10 cellular contexts compared by ENCODE assay signal in the genomic region with DNA sequence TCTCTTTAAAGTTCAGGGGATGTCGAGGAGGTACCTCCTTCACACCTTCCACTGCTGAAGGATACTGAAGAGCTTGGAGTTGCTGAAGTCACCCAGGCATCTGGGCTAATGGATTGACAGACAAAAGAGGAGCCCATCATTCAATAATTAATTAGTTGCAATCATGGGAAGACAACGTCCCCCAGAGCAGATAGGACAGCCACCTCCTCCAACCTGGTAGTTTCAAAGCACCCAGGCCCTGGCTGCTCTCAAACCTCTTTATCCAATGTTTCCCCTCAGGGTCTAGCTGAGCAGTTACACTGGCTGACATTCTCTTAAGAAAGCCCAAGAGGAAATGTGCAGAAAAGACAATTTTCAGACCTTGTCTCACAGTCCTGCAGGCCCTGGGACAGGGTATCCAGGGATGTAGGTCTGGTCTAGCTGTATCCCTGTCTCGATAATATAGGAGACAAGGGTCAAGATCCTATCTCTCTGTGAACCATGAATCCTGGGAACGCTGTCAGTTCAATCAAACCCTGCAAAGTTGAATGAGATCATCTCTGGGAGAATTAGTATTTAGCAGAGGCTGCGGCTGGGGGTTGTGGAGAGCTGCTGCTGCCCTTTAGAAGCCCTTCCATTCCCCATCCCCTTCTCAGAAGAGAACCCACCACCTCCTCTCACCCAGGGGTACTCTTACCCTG. TPM values are rescaled to one million over a fixed set of nuclear protein-coding genes. Genes with fewer than 3 reads are reported as not detected.
A peak's percentile ranks its signal among the peaks of the same experiment; 100 is the strongest.
DNase-seq lines count a peak whose midpoint lies in the region; ATAC-seq and TF ChIP-seq lines count a peak whose summit lies in the region.
"Had no signal": no experiment of that assay in that cellular context is flagged by ENCODE, and none has a peak within 500 bp of the region (broad histone marks: within the 10 kb centered on the region; RNA-seq: fewer than 3 reads in every experiment).

No MANE protein-coding gene starts in this region.

- no peak overlapping the region for H4K5ac ChIP-seq in IMR-90 (ENCODE audit: low read depth, low read length)

- no CpG with 5 or more reads among the region's 5 CpGs for WGBS in IMR-90 (ENCODE audit: extremely low coverage in 2 of 2, insufficient read length in 1 of 2), 2 experiments

- H3K9me1 ChIP-seq in IMR-90 (ENCODE audit: insufficient read depth, low read length): no peaks in the 10 kb centered on the region

- peak overlapping the region; percentile 74 to 93 (median 88) for H3K27ac Mint-ChIP-seq in CD4-positive, alpha-beta memory T cell

- H3K79me1 ChIP-seq in IMR-90 (ENCODE audit: low read depth in 1 of 2, low read length in 2 of 2): no peaks in the 10 kb centered on the region

- intact Hi-C loops in CD4-positive, alpha-beta memory T cell (cut with micrococcal nuclease): no loop called here
- intact Hi-C loops in IMR-90 (cut with micrococcal nuclease): no loop called here

- no peaks in the 10 kb centered on the region for H3K9me3 ChIP-seq in CD4-positive, alpha-beta memory T cell (ENCODE audit: control insufficient read depth in 1 of 2, low read length in 2 of 2)
- no peaks in the 10 kb centered on the region for H3K9me3 ChIP-seq in IMR-90 (ENCODE audit: control insufficient read depth, insufficient read depth, low read length)
- H3K9me3 ChIP-seq in endocrine pancreas (ENCODE audit: control insufficient read depth, low read length): no peaks in the 10 kb centered on the region
- H3K9me3 ChIP-seq in neutrophil: no peaks in the 10 kb centered on the region
- H3K9me3 ChIP-seq: mucosa of descending colon had no signal

- H4K8ac ChIP-seq in IMR-90 (ENCODE audit: low read depth in 2 of 2, low read length in 2 of 2): no peak overlapping the region

- H3K18ac ChIP-seq in IMR-90 (ENCODE audit: low read depth, low read length): no peak overlapping the region

- peaks cover 40% of the 10 kb centered on the region for H3K4me1 ChIP-seq in CD4-positive, alpha-beta memory T cell (ENCODE audit: insufficient read depth, low read length)
- H3K4me1 ChIP-seq in IMR-90 (ENCODE audit: control insufficient read depth, insufficient read depth, low read length) (peaks cover 2% of the 10 kb centered on the region), endocrine pancreas (ENCODE audit: control insufficient read depth, insufficient read depth, low read length) (peaks cover 30% of the 10 kb centered on the region), neutrophil (ENCODE audit: control insufficient read depth in 1 of 2, insufficient read depth in 1 of 2, low read depth in 1 of 2, low read length in 1 of 2) (peaks cover 80 to 81% of the 10 kb centered on the region in 2 experiments)

- no peak overlapping the region for H3K4ac ChIP-seq in IMR-90 (ENCODE audit: low read depth, low read length)

- peak overlapping the region; percentile 3 to 63 for H3K4me3 ChIP-seq in CD4-positive, alpha-beta memory T cell (ENCODE audit: low read length in 2 of 2)
- no peak overlapping the region for H3K4me3 ChIP-seq in IMR-90 (ENCODE audit: insufficient read depth, low read depth, low read length)
- H3K4me3 ChIP-seq in endocrine pancreas (ENCODE audit: control insufficient read depth, insufficient read depth, low read length): peak overlapping the region; percentile 23
- H3K4me3 ChIP-seq in neutrophil (ENCODE audit: low read depth in 1 of 2, low read length in 1 of 2): peak overlapping the region; percentile 82 to 91

- no peaks in the 10 kb centered on the region for H3K27me3 Mint-ChIP-seq in CD4-positive, alpha-beta memory T cell

- in situ Hi-C loops in IMR-90 (cut with MboI; ENCODE audit: low sequenced_read_pairs): no loop called here

- H3K4me1 Mint-ChIP-seq in CD4-positive, alpha-beta memory T cell: peaks cover 38 to 72% (median 54%) of the 10 kb centered on the region in 4 donors

- dilution Hi-C loops in IMR-90 (cut with HindIII; ENCODE audit: low sequenced_read_pairs, unreplicated experiment): no loop called here

- CTCF ChIA-PET in CD4-positive, alpha-beta memory T cell (lab: Charles Lee; ENCODE audit: partially characterized antibody): interaction anchor here (1.2 to 3.2 kb wide), 5 partner anchors 8 to 37 kb away, joined by 3 to 10 read pairs (median 3); no protein-coding TSS in a partner anchor
- CTCF ChIA-PET in IMR-90 (lab: Yijun Ruan, JAX): interaction anchor here (0.6 kb wide), 1 partner anchor 618 kb away, joined by 6 read pairs; no protein-coding TSS in a partner anchor
- CTCF ChIA-PET in GM10248 (lab: Yijun Ruan, JAX): interaction anchor here (0.8 to 1.5 kb wide), 5 partner anchors 9 to 35 kb away, joined by 3 read pairs; no protein-coding TSS in a partner anchor
- CTCF ChIA-PET in RWPE1 (lab: Yijun Ruan, JAX): interaction anchor here (0.6 kb wide), 1 partner anchor 65 kb away, joined by 3 read pairs; no protein-coding TSS in a partner anchor

- peak overlapping the region; percentile 24 for H2AFZ ChIP-seq in IMR-90 (replicated peaks; ENCODE audit: low read length, poor library complexity)

- TF ChIP-seq RAD21 in IMR-90 (IDR thresholded peaks at IDR 0.05; ENCODE audit: low read length): no peak

- no peak for TF ChIP-seq POLR2A in IMR-90 (IDR thresholded peaks at IDR 0.05; ENCODE audit: low read depth, low read length)

- H3K9ac ChIP-seq in IMR-90 (ENCODE audit: low read depth, low read length) (no peak overlapping the region), endocrine pancreas (ENCODE audit: control insufficient read depth, insufficient read depth, low read length) (peak overlapping the region; percentile 86)

- TF ChIP-seq CTCF in IMR-90 (conservative IDR thresholded peaks at IDR 0.05; ENCODE audit: low read depth, low read length): no peak
- TF ChIP-seq CTCF in neutrophil (IDR thresholded peaks at IDR 0.05): no peak
- TF ChIP-seq CTCF in GM10248 (IDR thresholded peaks at IDR 0.05; ENCODE audit: control extremely low read depth, extremely low read depth, low read depth, missing control alignments): no peak
- TF ChIP-seq CTCF in RWPE1 (conservative IDR thresholded peaks at IDR 0.05; ENCODE audit: low read depth): no peak

- no peak overlapping the region; the same call in 1 of the 2 replicates for H3K4me2 ChIP-seq in IMR-90 (ENCODE audit: low read depth, low read length)

- H3K23ac ChIP-seq in IMR-90 (ENCODE audit: low read depth, low read length): peak overlapping the region; percentile 56; the same call in 1 of the 2 replicates

- peak overlapping the region; percentile 79 to 87 (median 84) for H3K4me3 Mint-ChIP-seq in CD4-positive, alpha-beta memory T cell

- peak overlapping the region; percentile 61 for H3K27ac ChIP-seq in CD4-positive, alpha-beta memory T cell (ENCODE audit: low read depth, low read length)
- H3K27ac ChIP-seq in IMR-90 (ENCODE audit: insufficient read depth, low read length) (no peak overlapping the region), neutrophil (peak overlapping the region; percentile 87), RWPE1 (no peak overlapping the region)

- DNase-seq in CD4-positive, alpha-beta memory T cell: no peak
- DNase-seq in IMR-90 (no peak), HK-2 (ENCODE audit: unreplicated experiment) (no peak), GM10248 (ENCODE audit: extremely low spot score) (no peak), RWPE1 (ENCODE audit: low spot score) (no peak)
- DNase-seq: mucosa of descending colon, NCI-H1048 had no signal

- H2BK120ac ChIP-seq in IMR-90 (ENCODE audit: low read depth, low read length): no peak overlapping the region

- no peaks in the 10 kb centered on the region for H3K36me3 ChIP-seq in CD4-positive, alpha-beta memory T cell (ENCODE audit: insufficient read depth, low read length)
- H3K36me3 ChIP-seq in IMR-90 (ENCODE audit: control insufficient read depth, insufficient read depth, low read length): no peaks in the 10 kb centered on the region
- no peaks in the 10 kb centered on the region for H3K36me3 ChIP-seq in endocrine pancreas (ENCODE audit: control insufficient read depth, insufficient read depth, low read length)
- no peaks in the 10 kb centered on the region for H3K36me3 ChIP-seq in neutrophil

- BruUV-seq in IMR-90 (replicated peaks; lab: Mats Ljungman, UMichigan): no TSS peak

- H2AK5ac ChIP-seq in IMR-90 (ENCODE audit: low read depth, low read length): no peak overlapping the region

- POLR2A ChIA-PET in CD4-positive, alpha-beta memory T cell (lab: Charles Lee; ENCODE audit: partially characterized antibody): interaction anchor here (1.1 to 4.9 kb wide), 5 partner anchors 10 to 25 kb away, joined by 3 to 33 read pairs (median 5); no protein-coding TSS in a partner anchor
- POLR2A ChIA-PET in IMR-90 (lab: Charles Lee; ENCODE audit: unreplicated experiment) (no interaction called here), GM10248 (lab: Yijun Ruan, JAX) (no interaction called here), RWPE1 (lab: Yijun Ruan, JAX; ENCODE audit: low non-redundant PET) (interaction anchor here (0.6 kb wide), 1 partner anchor 23 kb away, joined by 3 read pairs; no protein-coding TSS in a partner anchor)

- no peak overlapping the region for H4K91ac ChIP-seq in IMR-90 (ENCODE audit: insufficient read depth, low read depth, low read length)

- peaks cover 0 to 2% of the 10 kb centered on the region in 2 donors for H3K36me3 Mint-ChIP-seq in CD4-positive, alpha-beta memory T cell

- H2AK9ac ChIP-seq in IMR-90 (replicated peaks; ENCODE audit: low read depth, low read length, poor library complexity): no peak overlapping the region

- ATAC-seq in IMR-90 (ENCODE audit: low read depth) (no peak), GM18511 (IDR thresholded peaks at IDR 0.05; ENCODE audit: unreplicated experiment) (no peak)

- no peak overlapping the region for H3K56ac ChIP-seq in IMR-90 (ENCODE audit: extremely low read depth, insufficient read depth, low read length)

- H2BK15ac ChIP-seq in IMR-90 (ENCODE audit: low read depth, low read length): no peak overlapping the region

- H3K27me3 ChIP-seq in CD4-positive, alpha-beta memory T cell (ENCODE audit: insufficient read depth, low read length): no peaks in the 10 kb centered on the region
- H3K27me3 ChIP-seq in IMR-90 (ENCODE audit: control insufficient read depth, insufficient read depth, low read length) (no peaks in the 10 kb centered on the region; the same call in none of the 2 replicates), endocrine pancreas (ENCODE audit: control insufficient read depth, insufficient read depth, low read length) (no peaks in the 10 kb centered on the region), neutrophil (no peaks in the 10 kb centered on the region)

- H2BK20ac ChIP-seq in IMR-90 (ENCODE audit: low read depth, low read length): no peak overlapping the region

- no peaks in the 10 kb centered on the region for H3K9me3 Mint-ChIP-seq in CD4-positive, alpha-beta memory T cell

- H4K20me1 ChIP-seq in IMR-90 (ENCODE audit: insufficient read depth, low read length): no peaks in the 10 kb centered on the region

- H2BK5ac ChIP-seq in IMR-90 (ENCODE audit: low read depth, low read length, poor library complexity, severe bottlenecking): no peak overlapping the region

- H3K14ac ChIP-seq in IMR-90 (replicated peaks; ENCODE audit: low read depth, low read length): no peak overlapping the region

RNA-seq across cellular contexts. Expression of a gene that starts 1.0 kb away (rescaled TPM):
- total RNA-seq in CD4-positive, alpha-beta memory T cell: 1 to 10 TPM; 1.3 to 3.5 TPM
- 10 to 100 TPM; 20.8 to 21.8 TPM for polyA plus RNA-seq in CD4-positive, alpha-beta memory T cell
- total RNA-seq in IMR-90 (2012; rRNA removed): 0.18 and 0.83 TPM in 2 replicates
- 0.17 and 0.60 TPM in 2 replicates for polyA plus RNA-seq in IMR-90 (2012; rRNA removed)
- polyA plus RNA-seq in IMR-90 (2012; cell fraction: cytosol; rRNA removed): 0.12 and 0.16 TPM in 2 replicates
- 0.31 TPM in 1 of 2 replicates, not detected in the other for polyA plus RNA-seq in IMR-90 (2012; cell fraction: nucleus; rRNA removed; ENCODE audit: low replicate concordance)

RNA-seq across cellular contexts. Expression of a gene that starts 58.6 kb away (rescaled TPM):
- total RNA-seq in CD4-positive, alpha-beta memory T cell: not detected
- not detected for polyA plus RNA-seq in CD4-positive, alpha-beta memory T cell
- total RNA-seq in IMR-90 (2012; rRNA removed): not detected in 2 replicates
- polyA plus RNA-seq in IMR-90 (2012; rRNA removed): not detected in 2 replicates
- polyA plus RNA-seq in IMR-90 (2012; cell fraction: cytosol; rRNA removed): not detected in 2 replicates
- polyA plus RNA-seq in IMR-90 (2012; cell fraction: nucleus; rRNA removed; ENCODE audit: low replicate concordance): not detected in 2 replicates
- total RNA-seq: mucosa of descending colon had no signal

Comparison
In these comparisons a context has a peak if more than half of its experiments do, and no peak if none do; other contexts are left out.
1. H3K27ac ChIP-seq: peak in CD4-positive, alpha-beta memory T cell (single experiment) and neutrophil (single experiment); none in IMR-90 (single experiment) and RWPE1 (single experiment).
2. POLR2A ChIA-PET loops: an anchor here in CD4-positive, alpha-beta memory T cell (1.1 to 4.9 kb wide) and RWPE1 (0.6 kb wide); none called in IMR-90 and GM10248.